ENCODE assay signal across 9 cellular contexts in the genomic region with DNA sequence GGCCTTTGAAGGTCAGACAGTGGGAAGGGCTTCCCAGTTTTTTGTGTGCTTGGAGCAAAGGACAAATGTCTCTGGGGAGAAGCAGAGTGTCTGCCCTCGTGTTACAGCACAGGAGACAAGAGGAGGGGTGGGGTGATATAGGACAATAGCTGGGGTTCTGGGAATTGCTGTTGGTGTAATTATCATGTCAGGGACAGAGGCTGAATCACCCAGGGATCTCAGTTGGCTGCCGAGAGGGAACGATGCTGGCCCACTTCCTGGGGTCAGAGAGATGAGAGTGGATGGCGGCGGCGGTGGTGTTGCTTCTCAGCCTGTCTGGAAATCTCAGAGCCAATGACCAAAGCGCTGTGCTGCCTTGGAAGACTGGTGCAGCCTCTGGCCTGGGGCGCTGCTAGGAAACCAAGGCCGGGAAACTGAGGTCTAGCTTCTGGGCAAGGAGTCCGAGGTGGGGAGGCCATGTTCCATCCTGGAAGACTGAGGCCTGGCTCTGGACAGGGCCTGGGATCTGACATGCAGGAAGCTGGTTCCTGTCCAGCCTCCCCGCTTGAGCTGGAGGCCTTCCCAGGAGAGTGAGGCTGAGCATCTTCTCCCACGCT. TPM values are rescaled to one million over a fixed set of nuclear protein-coding genes. Genes with fewer than 3 reads are reported as not detected.
DNase-seq lines count a peak whose midpoint lies in the region; ATAC-seq, FAIRE-seq and TF ChIP-seq lines count a peak whose summit lies in the region.
"Had no signal": no experiment of that assay in that cellular context is flagged by ENCODE, and none has a peak within 500 bp of the region (broad histone marks: within the 10 kb centered on the region; RNA-seq: fewer than 3 reads in every experiment).

No MANE protein-coding gene starts in this region.

- H3K4me1 Mint-ChIP-seq in H9 = peaks cover 20 to 27% of the 10 kb centered on the region in 2 experiments

- H3K27me3 Mint-ChIP-seq in H9 (ENCODE audit: low read depth) = peaks cover 13% of the 10 kb centered on the region

- TF ChIP-seq CTCF in A673 (conservative IDR thresholded peaks at IDR 0.05; ENCODE audit: low read depth, low read length) (no peak), H9 (conservative IDR thresholded peaks at IDR 0.05) (no peak), GM12878 (IDR thresholded peaks at IDR 0.05 in 2 of 3, conservative IDR thresholded peaks at IDR 0.05 in 1 of 3; ENCODE audit: control insufficient read depth in 2 of 3, extremely low read depth in 1 of 3, insufficient read depth in 1 of 3, low read depth in 3 of 3, low read length in 3 of 3) (no peak)

- H3K79me1 ChIP-seq in H9 (ENCODE audit: insufficient read depth, low read depth, low read length, poor library complexity, severe bottlenecking) = no peaks in the 10 kb centered on the region

- intact Hi-C loops in A673 (cut with micrococcal nuclease; ENCODE audit: unreplicated experiment) = no loop called here
- intact Hi-C loops in GM12878 (cut with micrococcal nuclease; ENCODE audit: unreplicated experiment) = no loop called here

- H3K9me3 ChIP-seq in A673 (ENCODE audit: low read depth, low read length, poor library complexity, severe bottlenecking) = no peaks in the 10 kb centered on the region
- H3K9me3 ChIP-seq in H9 (ENCODE audit: control insufficient read depth, low read depth, low read length) = no peaks in the 10 kb centered on the region
- no peaks in the 10 kb centered on the region for H3K9me3 ChIP-seq in GM12878 (replicated peaks; ENCODE audit: control insufficient read depth, insufficient read depth, low read length)
- H3K9me3 ChIP-seq in muscle layer of colon (ENCODE audit: low read length) = no peaks in the 10 kb centered on the region

- no peak overlapping the region for H3K4ac ChIP-seq in H9 (ENCODE audit: low read depth, low read length)

- CTCF ChIA-PET in A673 (lab: Charles Lee) (interaction anchor here (1.1 to 1.6 kb wide), 2 partner anchors 11 to 73 kb away, joined by 4 to 12 read pairs; partner anchors contain the start of gene DHX34), GM12878 (lab: Yijun Ruan, JAX) (interaction anchor here (0.6 to 4.0 kb wide), 6 partner anchors 8 to 514 kb away, joined by 3 to 28 read pairs (median 4); partner anchors contain the start of genes DHX34 and KPTN)

- H3K4me1 ChIP-seq in A673 (ENCODE audit: insufficient read depth, low read length, poor library complexity, severe bottlenecking) = peaks cover 17% of the 10 kb centered on the region
- H3K4me1 ChIP-seq in H9 (ENCODE audit: insufficient read depth, low read length) = peaks cover 5% of the 10 kb centered on the region
- peaks cover 10% of the 10 kb centered on the region for H3K4me1 ChIP-seq in GM12878 (ENCODE audit: control insufficient read depth, insufficient read depth, low read length)
- H3K4me1 ChIP-seq in muscle layer of colon (ENCODE audit: insufficient read depth, low read length) = peaks cover 31% of the 10 kb centered on the region

- H4K20me1 ChIP-seq in H9 (ENCODE audit: control insufficient read depth, insufficient read depth, insufficient read length) (no peaks in the 10 kb centered on the region), GM12878 (ENCODE audit: control insufficient read depth, insufficient read depth) (peaks cover 4% of the 10 kb centered on the region; the same call in 1 of the 2 replicates)

- in situ Hi-C loops in GM12878 (cut with MboI) = no loop called here

- TF ChIP-seq POLR2A in GM12878 (IDR thresholded peaks at IDR 0.05; ENCODE audit: low read depth, low read length) = 0 out of 2 replicates have a peak, but pooled peaks have one; percentile 28

- H3K36me3 Mint-ChIP-seq in H9 (ENCODE audit: insufficient read depth in 1 of 3, low read depth in 3 of 3) = peaks cover 2 to 14% (median 13%) of the 10 kb centered on the region in 3 experiments; a peak in 5 of 7 replicates

- H3K36me3 ChIP-seq in A673 (ENCODE audit: insufficient read depth, low read length, poor library complexity, severe bottlenecking) (peaks cover 6% of the 10 kb centered on the region), GM12878 (ENCODE audit: control insufficient read depth in 2 of 2, insufficient read depth in 2 of 2, low read length in 1 of 2) (peaks cover 0 to 1% of the 10 kb centered on the region in 2 experiments; a peak in 2 of 4 replicates), muscle layer of colon (ENCODE audit: insufficient read depth, low read length) (peaks cover 9% of the 10 kb centered on the region)

- no peak overlapping the region for H3K56ac ChIP-seq in H9 (ENCODE audit: insufficient read length, low read depth, low read length)

- peak overlapping the region; percentile 61 for H3K4me3 ChIP-seq in A673 (ENCODE audit: low read depth, low read length, poor library complexity, severe bottlenecking)
- no peak overlapping the region for H3K4me3 ChIP-seq in GM12878
- H3K4me3 ChIP-seq in muscle layer of colon (ENCODE audit: low read depth in 1 of 2, low read length in 2 of 2) = peak overlapping the region in 1 of 2 donors; percentile 47

- no peak overlapping the region for H2BK12ac ChIP-seq in H9 (ENCODE audit: insufficient read length, low read depth, low read length)

- H3K18ac ChIP-seq in H9 (ENCODE audit: insufficient read length, low read depth, low read length) = no peak overlapping the region

- DNase-seq in A673 (ENCODE audit: low spot score) (no peak), H9 (no peak), GM12878 (ENCODE audit: low read depth, low spot score) (no peak), NOMO-1 (lab: John Stamatoyannopoulos, UW; ENCODE audit: unreplicated experiment in 2 of 2) (no peak), NCI-H128 (lab: John Stamatoyannopoulos, UW; ENCODE audit: unreplicated experiment) (no peak)
- DNase-seq: effector memory CD4-positive, alpha-beta T cell had no signal

- no peak overlapping the region for H2AK5ac ChIP-seq in H9 (ENCODE audit: insufficient read length, low read length)

- no peak overlapping the region for H3K9ac ChIP-seq in H9 (ENCODE audit: extremely low read depth, insufficient read length, low read length)
- H3K9ac ChIP-seq in GM12878 (ENCODE audit: control insufficient read depth, insufficient read depth, low read length) = no peak overlapping the region
- H3K9ac ChIP-seq in muscle layer of colon (ENCODE audit: low read length) = no peak overlapping the region

- no peak overlapping the region for H2BK15ac ChIP-seq in H9 (ENCODE audit: low read depth, low read length)

- no peak overlapping the region; a peak in 1 of 7 replicates for H3K27ac Mint-ChIP-seq in H9

- WGBS in H9 (ENCODE audit: extremely low coverage, insufficient read length, low lambda C conversion rate) = no CpG with 5 or more reads among the region's 12 CpGs
- 97% methylated on average over 12 of the region's 12 CpGs for WGBS in GM12878 (ENCODE audit: insufficient coverage, insufficient replicate concordance, low lambda C conversion rate, missing lambda C conversion rate)

- no peak overlapping the region for H2BK120ac ChIP-seq in H9 (ENCODE audit: low read depth, low read length, poor library complexity, severe bottlenecking)

- H4K5ac ChIP-seq in H9 (ENCODE audit: insufficient read length, low read depth, low read length) = no peak overlapping the region

- no peak overlapping the region for H2AFZ ChIP-seq in H9 (ENCODE audit: low read length)
- no peak overlapping the region for H2AFZ ChIP-seq in GM12878 (ENCODE audit: control insufficient read depth, low read depth, low read length)

- FAIRE-seq in GM12878 (lab: Jason Lieb, UNC) = no peak

- no peak overlapping the region for H3T11ph ChIP-seq in H9 (ENCODE audit: low read length)

- no peak overlapping the region for H2BK20ac ChIP-seq in H9 (ENCODE audit: low read depth, low read length, poor library complexity, severe bottlenecking)

- ATAC-seq in GM12878 = no peak
- ATAC-seq in HG02642 (IDR thresholded peaks at IDR 0.05; ENCODE audit: poor library complexity, unreplicated experiment) = no peak
- no peak for ATAC-seq in HG02678 (IDR thresholded peaks at IDR 0.05; ENCODE audit: unreplicated experiment)

- H3K27ac ChIP-seq in A673 (ENCODE audit: low read depth, low read length, poor library complexity, severe bottlenecking) (no peak overlapping the region), H9 (ENCODE audit: insufficient read length, low read depth, low read length) (no peak overlapping the region), GM12878 (ENCODE audit: control insufficient read depth, insufficient read depth) (no peak overlapping the region), muscle layer of colon (ENCODE audit: low read depth, low read length) (peak overlapping the region; percentile 15)

- SMC1A ChIA-PET in GM12878 (lab: Charles Lee; ENCODE audit: uncharacterized antibody, unreplicated experiment) = interaction anchor here (0.7 to 2.8 kb wide), 5 partner anchors 9 to 69 kb away, joined by 3 to 9 read pairs (median 4); no protein-coding TSS in a partner anchor

- H3K9me3 Mint-ChIP-seq in H9 = no peaks in the 10 kb centered on the region

- TF ChIP-seq RAD21 in GM12878 (IDR thresholded peaks at IDR 0.05; ENCODE audit: insufficient read depth, low read depth, low read length) = no peak

- BruUV-seq in A673 (replicated peaks; lab: Mats Ljungman, UMichigan) (TSS peak; percentile 23), GM12878 (replicated peaks; lab: Mats Ljungman, UMichigan) (no TSS peak)

- H4K91ac ChIP-seq in H9 (ENCODE audit: insufficient read length, low read depth, low read length) = no peak overlapping the region

- H3K4me2 ChIP-seq in H9 (ENCODE audit: insufficient read depth, insufficient read length, low read length) = no peak overlapping the region
- H3K4me2 ChIP-seq in GM12878 (ENCODE audit: control insufficient read depth, insufficient read depth) = no peak overlapping the region

- H3K27me3 ChIP-seq in A673 (replicated peaks; ENCODE audit: insufficient read depth, low read depth, low read length, poor library complexity) = no peaks in the 10 kb centered on the region
- H3K27me3 ChIP-seq in H9 (ENCODE audit: insufficient read depth, low read length) = no peaks in the 10 kb centered on the region
- H3K27me3 ChIP-seq in GM12878 (replicated peaks in 1 of 2; ENCODE audit: control insufficient read depth in 2 of 2, insufficient read depth in 2 of 2, low read length in 1 of 2) = no peaks in the 10 kb centered on the region
- H3K27me3 ChIP-seq in muscle layer of colon (ENCODE audit: control insufficient read depth in 1 of 2, insufficient read depth in 2 of 2, low read length in 2 of 2) = no peaks in the 10 kb centered on the region

- peak overlapping the region; percentile 68 to 82 for H3K4me3 Mint-ChIP-seq in H9

- H3K79me2 ChIP-seq in H9 (ENCODE audit: insufficient read depth, low read length) (no peaks in the 10 kb centered on the region), GM12878 (ENCODE audit: control insufficient read depth, insufficient read depth, low read length) (no peaks in the 10 kb centered on the region; the same call in 1 of the 2 replicates)

- RAD21 ChIA-PET in GM12878 (lab: Charles Lee; ENCODE audit: unreplicated experiment) = interaction anchor here (1.3 to 2.4 kb wide), 5 partner anchors 9 to 73 kb away, joined by 3 to 39 read pairs (median 9); partner anchors contain the start of genes CCDC9 and DHX34

- TF ChIP-seq EP300 in GM12878 (IDR thresholded peaks at IDR 0.05; ENCODE audit: borderline replicate concordance in 1 of 2, control insufficient read depth in 1 of 2, low read depth in 2 of 2, low read length in 2 of 2) = no peak

- POLR2A ChIA-PET in A673 (lab: Charles Lee; ENCODE audit: low non-redundant PET) = interaction anchor here (0.5 to 0.6 kb wide), 2 partner anchors 152 to 412 kb away, joined by 4 to 5 read pairs; no protein-coding TSS in a partner anchor
- POLR2A ChIA-PET in GM12878 (lab: Charles Lee) = interaction anchor here (0.5 to 3.6 kb wide), 3 partner anchors 19 to 299 kb away, joined by 3 to 39 read pairs (median 4); partner anchors contain the start of gene CCDC9

- no peak overlapping the region for H3K23ac ChIP-seq in H9 (ENCODE audit: insufficient read length, low read depth, low read length)

- no peak overlapping the region for H3K14ac ChIP-seq in H9 (ENCODE audit: insufficient read depth, low read length)

- H2BK5ac ChIP-seq in H9 (ENCODE audit: insufficient read length, low read length) = no peak overlapping the region

- peaks cover 17% of the 10 kb centered on the region for H3K23me2 ChIP-seq in H9 (ENCODE audit: insufficient read length, low read depth, low read length, poor library complexity, severe bottlenecking)

- no peak overlapping the region for H4K8ac ChIP-seq in H9 (replicated peaks; ENCODE audit: insufficient read length, low read depth, low read length)

RNA-seq across cellular contexts. Expression of gene INAFM1, which starts 1.3 kb away (rescaled TPM):
- total RNA-seq in A673 (2021) = 13.8 and 15.9 TPM in 2 replicates
- total RNA-seq in H9 (2021) = 8.5 and 9.2 TPM in 2 replicates
- total RNA-seq in GM12878 (2013; cell fraction: nucleolus; rRNA removed) = 1.2 and 2.7 TPM in 2 replicates
- total RNA-seq in GM12878 (2014; rRNA removed) = 2.0 and 2.1 TPM in 2 replicates
- 0.51 and 0.63 TPM in 2 replicates for total RNA-seq in GM12878 (2014; rRNA removed; fragmentation: Illumina TruSeq; extraction: Trizol)
- 6.1 and 6.8 TPM in 2 replicates for total RNA-seq in GM12878 (2021)
- polyA plus RNA-seq in GM12878 (2011; ENCODE audit: low read depth) = 0.46 TPM
- 0.40 and 0.86 TPM in 2 replicates for polyA plus RNA-seq in GM12878 (2011; rRNA removed)
- 1.2 and 1.5 TPM in 2 replicates for polyA plus RNA-seq in GM12878 (2011; cell fraction: cytosol; rRNA removed)
- polyA plus RNA-seq in GM12878 (2011; cell fraction: nucleus; rRNA removed) = 4.8 and 6.7 TPM in 2 replicates
- polyA plus RNA-seq in GM12878 (2012) = 3.8 and 5.8 TPM in 2 replicates
- polyA plus RNA-seq in GM12878 (2014; fragmentation: Illumina TruSeq; extraction: Trizol) = 0.30 and 0.57 TPM in 2 replicates
- polyA plus RNA-seq in GM12878 (2014; fragmentation: Nextera tagmentation; extraction: Ambion mirVana) = under 1 TPM in 1 of 2 experiments, not detected in 1; 0.58 TPM
- polyA plus RNA-seq in GM12878 (2014; rRNA removed) = 4.5 and 4.8 TPM in 2 replicates
- 1 to 10 TPM; 1.1 to 1.4 TPM for polyA plus RNA-seq in GM12878 (2016; fragmentation: Nextera tagmentation; extraction: Ambion mirVana)
- polyA minus RNA-seq in GM12878 (2011; rRNA and poly(A)+ RNA removed) = 0.57 TPM in 1 of 2 replicates, not detected in the other
- polyA minus RNA-seq in GM12878 (2011; cell fraction: cytosol; rRNA and poly(A)+ RNA removed) = 0.94 TPM in 1 of 2 replicates, not detected in the other
- 1.5 and 2.1 TPM in 2 replicates for polyA minus RNA-seq in GM12878 (2011; cell fraction: nucleus; rRNA and poly(A)+ RNA removed)

RNA-seq across cellular contexts. Expression of gene CCDC9, which starts 19.6 kb away (rescaled TPM):
- total RNA-seq in A673 (2021) = 36.4 and 39.7 TPM in 2 replicates
- 34.4 and 36.9 TPM in 2 replicates for total RNA-seq in H9 (2021)
- total RNA-seq in GM12878 (2013; cell fraction: nucleolus; rRNA removed) = 10.2 and 14.9 TPM in 2 replicates
- total RNA-seq in GM12878 (2014; rRNA removed) = 6.4 and 7.1 TPM in 2 replicates
- 2.9 and 4.9 TPM in 2 replicates for total RNA-seq in GM12878 (2014; rRNA removed; fragmentation: Illumina TruSeq; extraction: Trizol)
- total RNA-seq in GM12878 (2021) = 16.7 and 17.5 TPM in 2 replicates
- polyA plus RNA-seq in GM12878 (2011; ENCODE audit: low read depth) = 5.3 TPM
- polyA plus RNA-seq in GM12878 (2011; rRNA removed) = 3.3 and 3.9 TPM in 2 replicates
- polyA plus RNA-seq in GM12878 (2011; cell fraction: cytosol; rRNA removed) = 4.2 and 4.4 TPM in 2 replicates
- 5.0 and 13.4 TPM in 2 replicates for polyA plus RNA-seq in GM12878 (2011; cell fraction: nucleus; rRNA removed)
- polyA plus RNA-seq in GM12878 (2012) = 13.9 and 24.3 TPM in 2 replicates
- 1.7 and 7.7 TPM in 2 replicates for polyA plus RNA-seq in GM12878 (2014; fragmentation: Illumina TruSeq; extraction: Trizol)
- under 1 TPM in 1 of 2 experiments, not detected in 1; 0.18 TPM for polyA plus RNA-seq in GM12878 (2014; fragmentation: Nextera tagmentation; extraction: Ambion mirVana)
- polyA plus RNA-seq in GM12878 (2014; rRNA removed) = 10.1 and 13.2 TPM in 2 replicates
- 1 to 10 TPM; 6.9 to 9.1 TPM for polyA plus RNA-seq in GM12878 (2016; fragmentation: Nextera tagmentation; extraction: Ambion mirVana)
- 3.0 and 4.8 TPM in 2 replicates for polyA minus RNA-seq in GM12878 (2011; rRNA and poly(A)+ RNA removed)
- polyA minus RNA-seq in GM12878 (2011; cell fraction: cytosol; rRNA and poly(A)+ RNA removed) = 1.2 and 1.6 TPM in 2 replicates
- 2.0 and 2.3 TPM in 2 replicates for polyA minus RNA-seq in GM12878 (2011; cell fraction: nucleus; rRNA and poly(A)+ RNA removed)

RNA-seq across cellular contexts. Expression of gene C5AR1, which starts 33.7 kb away (rescaled TPM):
- 0.92 and 1.2 TPM in 2 replicates for total RNA-seq in A673 (2021)
- 1.8 TPM in 2 replicates for total RNA-seq in H9 (2021)
- total RNA-seq in GM12878 (2013; cell fraction: nucleolus; rRNA removed) = 1.2 and 1.5 TPM in 2 replicates
- total RNA-seq in GM12878 (2014; rRNA removed) = 0.05 and 0.17 TPM in 2 replicates
- 0.04 and 0.09 TPM in 2 replicates for total RNA-seq in GM12878 (2014; rRNA removed; fragmentation: Illumina TruSeq; extraction: Trizol)
- 0.13 and 0.26 TPM in 2 replicates for total RNA-seq in GM12878 (2021)
- 0.10 TPM for polyA plus RNA-seq in GM12878 (2011; ENCODE audit: low read depth)
- polyA plus RNA-seq in GM12878 (2011; rRNA removed) = 0.40 and 1.5 TPM in 2 replicates
- 1.1 and 1.3 TPM in 2 replicates for polyA plus RNA-seq in GM12878 (2011; cell fraction: cytosol; rRNA removed)
- 0.55 and 1.2 TPM in 2 replicates for polyA plus RNA-seq in GM12878 (2011; cell fraction: nucleus; rRNA removed)
- polyA plus RNA-seq in GM12878 (2012) = 0.32 and 0.46 TPM in 2 replicates
- 0.15 TPM in 1 of 2 replicates, not detected in the other for polyA plus RNA-seq in GM12878 (2014; fragmentation: Illumina TruSeq; extraction: Trizol)
- under 1 TPM; 0.07 to 0.19 TPM for polyA plus RNA-seq in GM12878 (2014; fragmentation: Nextera tagmentation; extraction: Ambion mirVana)
- polyA plus RNA-seq in GM12878 (2014; rRNA removed) = 0.06 and 0.15 TPM in 2 replicates
- under 1 TPM; 0.27 to 0.29 TPM for polyA plus RNA-seq in GM12878 (2016; fragmentation: Nextera tagmentation; extraction: Ambion mirVana)
- polyA minus RNA-seq in GM12878 (2011; rRNA and poly(A)+ RNA removed) = 0.67 and 1.9 TPM in 2 replicates
- 0.94 and 2.4 TPM in 2 replicates for polyA minus RNA-seq in GM12878 (2011; cell fraction: cytosol; rRNA and poly(A)+ RNA removed)
- 0.12 and 0.19 TPM in 2 replicates for polyA minus RNA-seq in GM12878 (2011; cell fraction: nucleus; rRNA and poly(A)+ RNA removed)

RNA-seq across cellular contexts. Expression of gene BBC3, which starts 45.0 kb away (rescaled TPM):
- 2.7 and 3.7 TPM in 2 replicates for total RNA-seq in A673 (2021)
- total RNA-seq in H9 (2021) = 23.2 and 24.8 TPM in 2 replicates
- total RNA-seq in GM12878 (2013; cell fraction: nucleolus; rRNA removed) = 12.0 and 13.5 TPM in 2 replicates
- total RNA-seq in GM12878 (2014; rRNA removed) = 14.0 and 15.2 TPM in 2 replicates
- total RNA-seq in GM12878 (2014; rRNA removed; fragmentation: Illumina TruSeq; extraction: Trizol) = 6.2 and 6.5 TPM in 2 replicates
- total RNA-seq in GM12878 (2021) = 17.9 and 18.1 TPM in 2 replicates
- 2.0 TPM for polyA plus RNA-seq in GM12878 (2011; ENCODE audit: low read depth)
- polyA plus RNA-seq in GM12878 (2011; rRNA removed) = 5.2 and 7.6 TPM in 2 replicates
- polyA plus RNA-seq in GM12878 (2011; cell fraction: cytosol; rRNA removed) = 11.6 and 16.6 TPM in 2 replicates
- 17.5 and 18.4 TPM in 2 replicates for polyA plus RNA-seq in GM12878 (2011; cell fraction: nucleus; rRNA removed)
- 13.0 and 15.8 TPM in 2 replicates for polyA plus RNA-seq in GM12878 (2012)
- polyA plus RNA-seq in GM12878 (2014; fragmentation: Illumina TruSeq; extraction: Trizol) = 0.24 and 2.2 TPM in 2 replicates
- under 1 TPM; 0.10 to 0.27 TPM for polyA plus RNA-seq in GM12878 (2014; fragmentation: Nextera tagmentation; extraction: Ambion mirVana)
- polyA plus RNA-seq in GM12878 (2014; rRNA removed) = 17.2 and 21.2 TPM in 2 replicates
- 1 to 10 TPM; 7.5 to 7.8 TPM for polyA plus RNA-seq in GM12878 (2016; fragmentation: Nextera tagmentation; extraction: Ambion mirVana)
- polyA minus RNA-seq in GM12878 (2011; rRNA and poly(A)+ RNA removed) = 4.2 and 8.8 TPM in 2 replicates
- 7.2 and 9.5 TPM in 2 replicates for polyA minus RNA-seq in GM12878 (2011; cell fraction: cytosol; rRNA and poly(A)+ RNA removed)
- 5.4 and 8.3 TPM in 2 replicates for polyA minus RNA-seq in GM12878 (2011; cell fraction: nucleus; rRNA and poly(A)+ RNA removed)

RNA-seq across cellular contexts. Expression of gene C5AR2, which starts 56.0 kb away (rescaled TPM):
- 0.04 TPM in 1 of 2 replicates, not detected in the other for total RNA-seq in A673 (2021)
- not detected in 2 replicates for total RNA-seq in H9 (2021)
- total RNA-seq in GM12878 (2013; cell fraction: nucleolus; rRNA removed) = not detected in 2 replicates
- 0.11 TPM in 1 of 2 replicates, not detected in the other for total RNA-seq in GM12878 (2014; rRNA removed)
- not detected in 2 replicates for total RNA-seq in GM12878 (2014; rRNA removed; fragmentation: Illumina TruSeq; extraction: Trizol)
- total RNA-seq in GM12878 (2021) = not detected in 2 replicates
- polyA plus RNA-seq in GM12878 (2011; ENCODE audit: low read depth) = not detected
- 0.01 TPM in 1 of 2 replicates, not detected in the other for polyA plus RNA-seq in GM12878 (2011; rRNA removed)
- polyA plus RNA-seq in GM12878 (2011; cell fraction: cytosol; rRNA removed) = under 0.01 TPM in 1 of 2 replicates, not detected in the other
- 0.10 and 0.13 TPM in 2 replicates for polyA plus RNA-seq in GM12878 (2011; cell fraction: nucleus; rRNA removed)
- not detected in 2 replicates for polyA plus RNA-seq in GM12878 (2012)
- not detected in 2 replicates for polyA plus RNA-seq in GM12878 (2014; fragmentation: Illumina TruSeq; extraction: Trizol)
- not detected for polyA plus RNA-seq in GM12878 (2014; fragmentation: Nextera tagmentation; extraction: Ambion mirVana)
- not detected in 2 replicates for polyA plus RNA-seq in GM12878 (2014; rRNA removed)
- not detected for polyA plus RNA-seq in GM12878 (2016; fragmentation: Nextera tagmentation; extraction: Ambion mirVana)
- 0.07 TPM in 1 of 2 replicates, not detected in the other for polyA minus RNA-seq in GM12878 (2011; rRNA and poly(A)+ RNA removed)
- polyA minus RNA-seq in GM12878 (2011; cell fraction: cytosol; rRNA and poly(A)+ RNA removed) = not detected in 2 replicates
- polyA minus RNA-seq in GM12878 (2011; cell fraction: nucleus; rRNA and poly(A)+ RNA removed) = not detected in 2 replicates
